Comparison of ENCODE assay signal across 8 cellular contexts in genomic region chr14:23154876-23155587, GRCh38. TPM values are rescaled to one million over a fixed set of nuclear protein-coding genes. Genes with fewer than 3 reads are reported as not detected.
A peak's percentile ranks its signal among the peaks of the same experiment; 100 is the strongest.
DNase-seq lines count a peak whose midpoint lies in the region; ATAC-seq, FAIRE-seq and TF ChIP-seq lines count a peak whose summit lies in the region.

No MANE protein-coding gene starts in this region.

- no peak for FAIRE-seq in HepG2 (lab: Jason Lieb, UNC)

- peak; percentile 90 for DNase-seq in AG09319 (ENCODE audit: extremely low read depth, low read depth)
- DNase-seq in LoVo (ENCODE audit: low spot score), result peak; percentile 53
- peak; percentile 54 for DNase-seq in colonic mucosa
- DNase-seq in HepG2 (ENCODE audit: low spot score), result no peak
- peak; percentile 88 for DNase-seq in suprapubic skin (ENCODE audit: low spot score in 2 of 2)
- DNase-seq in KG1 (lab: John Stamatoyannopoulos, UW), result no peak
- no peak for DNase-seq in NCI-H187 (lab: John Stamatoyannopoulos, UW)

- POLR2A ChIA-PET in HepG2 (lab: Yijun Ruan, JAX), result no interaction called here

- H4K20me1 ChIP-seq in HepG2 (ENCODE audit: insufficient read depth, low read length), result no peaks in the 10 kb centered on the region

- peak overlapping the region in 1 of 2 donors; percentile 42 for H3K9ac ChIP-seq in colonic mucosa (ENCODE audit: low read depth in 2 of 2, low read length in 2 of 2)
- H3K9ac ChIP-seq in HepG2 (ENCODE audit: insufficient read depth, low read depth, low read length), result no peak overlapping the region

- no peak overlapping the region for H3K4me2 ChIP-seq in HepG2 (ENCODE audit: low read depth, low read length)

- H3K4me3 ChIP-seq in colonic mucosa (no peak overlapping the region), HepG2 (replicated peaks in 1 of 3; ENCODE audit: insufficient read depth in 1 of 3, low read depth in 2 of 3, low read length in 3 of 3) (no peak overlapping the region), suprapubic skin (peak overlapping the region; percentile 46)

- ATAC-seq in HepG2 (peak; percentile 6; the same call in 1 of the 3 replicates), GM19328 (IDR thresholded peaks at IDR 0.05; ENCODE audit: unreplicated experiment) (no peak)

- no peak for TF ChIP-seq POLR2A in HepG2 (IDR thresholded peaks at IDR 0.05; ENCODE audit: insufficient read depth in 1 of 2, low read depth in 2 of 2, low read length in 2 of 2)
- peak in 1 of 2 donors; percentile 24 for TF ChIP-seq POLR2A in suprapubic skin (IDR thresholded peaks at IDR 0.05)

- intact Hi-C loops in colonic mucosa (cut with DNase I), result no loop called here
- intact Hi-C loops in HepG2 (cut with micrococcal nuclease; ENCODE audit: unreplicated experiment), result no loop called here

- H3K9me3 ChIP-seq in colonic mucosa (no peaks in the 10 kb centered on the region), HepG2 (ENCODE audit: low read length) (no peaks in the 10 kb centered on the region), suprapubic skin (no peaks in the 10 kb centered on the region)

- 55% methylated on average over 12 of the region's 12 CpGs for WGBS in HepG2 (ENCODE audit: low lambda C conversion rate)
- WGBS in suprapubic skin, result 22% methylated on average over 12 of the region's 12 CpGs

- no peak; the same call in 1 of the 2 replicates for TF ChIP-seq CTCF in AG09319 (IDR thresholded peaks at IDR 0.05; ENCODE audit: low read depth, low read length)
- TF ChIP-seq CTCF in colonic mucosa (IDR thresholded peaks at IDR 0.05), result no peak
- no peak for TF ChIP-seq CTCF in HepG2 (CRISPR knock-in tag; IDR thresholded peaks at IDR 0.05)
- no peak for TF ChIP-seq CTCF in suprapubic skin (IDR thresholded peaks at IDR 0.05)

- no peaks in the 10 kb centered on the region for H3K79me2 ChIP-seq in HepG2 (ENCODE audit: insufficient read depth, low read length)

- no peak overlapping the region for H2AFZ ChIP-seq in HepG2 (ENCODE audit: low read length)

- H3K27ac ChIP-seq in colonic mucosa (peak overlapping the region; percentile 53), HepG2 (ENCODE audit: extremely low read length, insufficient read depth, low read length) (no peak overlapping the region), suprapubic skin (peak overlapping the region; percentile 96)

- CTCF ChIA-PET in HepG2 (lab: Yijun Ruan, JAX; ENCODE audit: low intra/inter-chr PET ratio, low total read pairs), result no interaction called here

- in situ Hi-C loops in HepG2 (cut with HindIII; ENCODE audit: extremely low pct_ligation_motif_present, low pct_unique_long_range_greater_than_20kb), result no loop called here

- H3K36me3 ChIP-seq in colonic mucosa (no peaks in the 10 kb centered on the region), HepG2 (replicated peaks in 1 of 2; ENCODE audit: control insufficient read depth in 1 of 2, insufficient read depth in 2 of 2, low read length in 2 of 2) (no peaks in the 10 kb centered on the region), suprapubic skin (no peaks in the 10 kb centered on the region)

- no TSS peak for BruUV-seq in HepG2 (replicated peaks; lab: Mats Ljungman, UMichigan)

- no peak for TF ChIP-seq RAD21 in HepG2 (CRISPR knock-in tag; IDR thresholded peaks at IDR 0.05)

- TF ChIP-seq EP300 in HepG2 (IDR thresholded peaks at IDR 0.05; ENCODE audit: low read depth in 2 of 2, low read length in 2 of 2) (no peak), HepG2 (CRISPR knock-in tag; IDR thresholded peaks at IDR 0.05; ENCODE audit: borderline replicate concordance) (0 out of 2 replicates have a peak, but pooled peaks have one; percentile 14), suprapubic skin (IDR thresholded peaks at IDR 0.05) (no peak)

- peaks cover 4% of the 10 kb centered on the region for H3K4me1 ChIP-seq in colonic mucosa
- no peaks in the 10 kb centered on the region for H3K4me1 ChIP-seq in HepG2 (ENCODE audit: insufficient read depth, low read length)
- H3K4me1 ChIP-seq in suprapubic skin, result peaks cover 70% of the 10 kb centered on the region

- H3K27me3 ChIP-seq in colonic mucosa, result no peaks in the 10 kb centered on the region
- H3K27me3 ChIP-seq in HepG2 (ENCODE audit: control insufficient read depth in 1 of 2, insufficient read depth in 2 of 2, low read length in 2 of 2), result peaks cover 12 to 71% of the 10 kb centered on the region in 2 experiments
- no peaks in the 10 kb centered on the region for H3K27me3 ChIP-seq in suprapubic skin

RNA-seq across cellular contexts. Expression of gene SLC7A8, which starts 28.4 kb away (rescaled TPM):
- total RNA-seq in colonic mucosa (10 to 100 TPM; 21.5 to 23.8 TPM), HepG2 (2016; rRNA removed; fragmentation: Illumina TruSeq; extraction: Trizol) (not detected in 2 replicates), suprapubic skin (10 to 100 TPM; 45.2 to 67.7 (median 53.2) TPM)
- total RNA-seq in HepG2 (2016; cell fraction: cytosol; rRNA removed; fragmentation: Illumina TruSeq; extraction: Trizol; ENCODE audit: low read depth), result not detected in 2 replicates
- total RNA-seq in HepG2 (2016; cell fraction: insoluble cytoplasmic fraction; rRNA removed; fragmentation: Illumina TruSeq; extraction: Trizol), result not detected in 2 replicates
- not detected in 2 replicates for total RNA-seq in HepG2 (2016; cell fraction: membrane; rRNA removed; fragmentation: Illumina TruSeq; extraction: Trizol)
- not detected in 2 replicates for total RNA-seq in HepG2 (2016; cell fraction: nucleus; rRNA removed; fragmentation: Illumina TruSeq; extraction: Trizol)
- polyA plus RNA-seq in HepG2 (2011; rRNA removed), result 0.03 and 0.25 TPM in 2 replicates
- polyA plus RNA-seq in HepG2 (2011; cell fraction: cytosol; rRNA removed), result not detected in 2 replicates
- polyA plus RNA-seq in HepG2 (2011; cell fraction: nucleus; rRNA removed), result 0.03 and 0.11 TPM in 2 replicates
- polyA plus RNA-seq in HepG2 (2012), result not detected in 2 replicates
- not detected in 2 replicates for polyA plus RNA-seq in HepG2 (2016; cell fraction: cytosol; fragmentation: Illumina TruSeq; extraction: Trizol; ENCODE audit: low read depth)
- not detected in 2 replicates for polyA plus RNA-seq in HepG2 (2016; cell fraction: insoluble cytoplasmic fraction; fragmentation: Illumina TruSeq; extraction: Trizol; ENCODE audit: low read depth)
- polyA plus RNA-seq in HepG2 (2016; cell fraction: membrane; fragmentation: Illumina TruSeq; extraction: Trizol; ENCODE audit: low read depth), result not detected in 2 replicates
- not detected in 2 replicates for polyA plus RNA-seq in HepG2 (2016; cell fraction: nucleus; fragmentation: Illumina TruSeq; extraction: Trizol; ENCODE audit: insufficient read depth, low read depth)
- polyA minus RNA-seq in HepG2 (2011; rRNA and poly(A)+ RNA removed; ENCODE audit: low replicate concordance), result 1.4 TPM in 1 of 2 replicates, not detected in the other
- not detected in 2 replicates for polyA minus RNA-seq in HepG2 (2011; cell fraction: cytosol; rRNA and poly(A)+ RNA removed)
- not detected in 2 replicates for polyA minus RNA-seq in HepG2 (2011; cell fraction: nucleus; rRNA and poly(A)+ RNA removed)

RNA-seq across cellular contexts. Expression of gene CEBPE, which starts 36.0 kb away (rescaled TPM):
- not detected for total RNA-seq in colonic mucosa
- total RNA-seq in HepG2 (2016; rRNA removed; fragmentation: Illumina TruSeq; extraction: Trizol), result 0.11 TPM in 1 of 2 replicates, not detected in the other
- not detected in 2 replicates for total RNA-seq in HepG2 (2016; cell fraction: cytosol; rRNA removed; fragmentation: Illumina TruSeq; extraction: Trizol; ENCODE audit: low read depth)
- total RNA-seq in HepG2 (2016; cell fraction: insoluble cytoplasmic fraction; rRNA removed; fragmentation: Illumina TruSeq; extraction: Trizol), result 0.12 TPM in 1 of 2 replicates, not detected in the other
- total RNA-seq in HepG2 (2016; cell fraction: membrane; rRNA removed; fragmentation: Illumina TruSeq; extraction: Trizol), result 0.17 TPM in 1 of 2 replicates, not detected in the other
- not detected in 2 replicates for total RNA-seq in HepG2 (2016; cell fraction: nucleus; rRNA removed; fragmentation: Illumina TruSeq; extraction: Trizol)
- polyA plus RNA-seq in HepG2 (2011; rRNA removed), result 0.09 and 0.10 TPM in 2 replicates
- 0.10 and 0.13 TPM in 2 replicates for polyA plus RNA-seq in HepG2 (2011; cell fraction: cytosol; rRNA removed)
- polyA plus RNA-seq in HepG2 (2011; cell fraction: nucleus; rRNA removed), result 0.10 TPM in 1 of 2 replicates, not detected in the other
- 0.09 TPM in 1 of 2 replicates, not detected in the other for polyA plus RNA-seq in HepG2 (2012)
- not detected in 2 replicates for polyA plus RNA-seq in HepG2 (2016; cell fraction: cytosol; fragmentation: Illumina TruSeq; extraction: Trizol; ENCODE audit: low read depth)
- polyA plus RNA-seq in HepG2 (2016; cell fraction: insoluble cytoplasmic fraction; fragmentation: Illumina TruSeq; extraction: Trizol; ENCODE audit: low read depth), result not detected in 2 replicates
- not detected in 2 replicates for polyA plus RNA-seq in HepG2 (2016; cell fraction: membrane; fragmentation: Illumina TruSeq; extraction: Trizol; ENCODE audit: low read depth)
- not detected in 2 replicates for polyA plus RNA-seq in HepG2 (2016; cell fraction: nucleus; fragmentation: Illumina TruSeq; extraction: Trizol; ENCODE audit: insufficient read depth, low read depth)
- 0.08 and 0.14 TPM in 2 replicates for polyA minus RNA-seq in HepG2 (2011; rRNA and poly(A)+ RNA removed; ENCODE audit: low replicate concordance)
- not detected in 2 replicates for polyA minus RNA-seq in HepG2 (2011; cell fraction: cytosol; rRNA and poly(A)+ RNA removed)
- not detected in 2 replicates for polyA minus RNA-seq in HepG2 (2011; cell fraction: nucleus; rRNA and poly(A)+ RNA removed)
- total RNA-seq in suprapubic skin, result not detected

RNA-seq across cellular contexts. Expression of gene CIROP, which starts 50.2 kb away (rescaled TPM):
- total RNA-seq in colonic mucosa (not detected), HepG2 (2016; rRNA removed; fragmentation: Illumina TruSeq; extraction: Trizol) (not detected in 2 replicates), suprapubic skin (not detected)
- not detected in 2 replicates for total RNA-seq in HepG2 (2016; cell fraction: cytosol; rRNA removed; fragmentation: Illumina TruSeq; extraction: Trizol; ENCODE audit: low read depth)
- not detected in 2 replicates for total RNA-seq in HepG2 (2016; cell fraction: insoluble cytoplasmic fraction; rRNA removed; fragmentation: Illumina TruSeq; extraction: Trizol)
- total RNA-seq in HepG2 (2016; cell fraction: membrane; rRNA removed; fragmentation: Illumina TruSeq; extraction: Trizol), result not detected in 2 replicates
- not detected in 2 replicates for total RNA-seq in HepG2 (2016; cell fraction: nucleus; rRNA removed; fragmentation: Illumina TruSeq; extraction: Trizol)
- polyA plus RNA-seq in HepG2 (2011; rRNA removed), result 0.07 and 0.14 TPM in 2 replicates
- 0.05 and 0.14 TPM in 2 replicates for polyA plus RNA-seq in HepG2 (2011; cell fraction: cytosol; rRNA removed)
- polyA plus RNA-seq in HepG2 (2011; cell fraction: nucleus; rRNA removed), result 0.18 and 0.59 TPM in 2 replicates
- 0.05 and 0.12 TPM in 2 replicates for polyA plus RNA-seq in HepG2 (2012)
- not detected in 2 replicates for polyA plus RNA-seq in HepG2 (2016; cell fraction: cytosol; fragmentation: Illumina TruSeq; extraction: Trizol; ENCODE audit: low read depth)
- not detected in 2 replicates for polyA plus RNA-seq in HepG2 (2016; cell fraction: insoluble cytoplasmic fraction; fragmentation: Illumina TruSeq; extraction: Trizol; ENCODE audit: low read depth)
- polyA plus RNA-seq in HepG2 (2016; cell fraction: membrane; fragmentation: Illumina TruSeq; extraction: Trizol; ENCODE audit: low read depth), result not detected in 2 replicates
- not detected in 2 replicates for polyA plus RNA-seq in HepG2 (2016; cell fraction: nucleus; fragmentation: Illumina TruSeq; extraction: Trizol; ENCODE audit: insufficient read depth, low read depth)
- 0.12 TPM in 1 of 2 replicates, not detected in the other for polyA minus RNA-seq in HepG2 (2011; rRNA and poly(A)+ RNA removed; ENCODE audit: low replicate concordance)
- not detected in 2 replicates for polyA minus RNA-seq in HepG2 (2011; cell fraction: cytosol; rRNA and poly(A)+ RNA removed)
- not detected in 2 replicates for polyA minus RNA-seq in HepG2 (2011; cell fraction: nucleus; rRNA and poly(A)+ RNA removed)

RNA-seq across cellular contexts. Expression of gene C14orf119, which starts 59.7 kb away (rescaled TPM):
- total RNA-seq in colonic mucosa, result 10 to 100 TPM; 56.2 to 59.2 TPM
- total RNA-seq in HepG2 (2016; rRNA removed; fragmentation: Illumina TruSeq; extraction: Trizol), result 206 and 299 TPM in 2 replicates
- total RNA-seq in HepG2 (2016; cell fraction: cytosol; rRNA removed; fragmentation: Illumina TruSeq; extraction: Trizol; ENCODE audit: low read depth), result 51.0 and 54.6 TPM in 2 replicates
- 204 and 326 TPM in 2 replicates for total RNA-seq in HepG2 (2016; cell fraction: insoluble cytoplasmic fraction; rRNA removed; fragmentation: Illumina TruSeq; extraction: Trizol)
- total RNA-seq in HepG2 (2016; cell fraction: membrane; rRNA removed; fragmentation: Illumina TruSeq; extraction: Trizol), result 66.2 and 72.9 TPM in 2 replicates
- total RNA-seq in HepG2 (2016; cell fraction: nucleus; rRNA removed; fragmentation: Illumina TruSeq; extraction: Trizol), result 67.0 and 72.0 TPM in 2 replicates
- polyA plus RNA-seq in HepG2 (2011; rRNA removed), result 104 and 117 TPM in 2 replicates
- polyA plus RNA-seq in HepG2 (2011; cell fraction: cytosol; rRNA removed), result 125 and 157 TPM in 2 replicates
- 52.9 and 72.4 TPM in 2 replicates for polyA plus RNA-seq in HepG2 (2011; cell fraction: nucleus; rRNA removed)
- polyA plus RNA-seq in HepG2 (2012), result 79.1 and 104 TPM in 2 replicates
- 39.1 and 40.5 TPM in 2 replicates for polyA plus RNA-seq in HepG2 (2016; cell fraction: cytosol; fragmentation: Illumina TruSeq; extraction: Trizol; ENCODE audit: low read depth)
- polyA plus RNA-seq in HepG2 (2016; cell fraction: insoluble cytoplasmic fraction; fragmentation: Illumina TruSeq; extraction: Trizol; ENCODE audit: low read depth), result 290 and 316 TPM in 2 replicates
- polyA plus RNA-seq in HepG2 (2016; cell fraction: membrane; fragmentation: Illumina TruSeq; extraction: Trizol; ENCODE audit: low read depth), result 46.1 and 51.5 TPM in 2 replicates
- polyA plus RNA-seq in HepG2 (2016; cell fraction: nucleus; fragmentation: Illumina TruSeq; extraction: Trizol; ENCODE audit: insufficient read depth, low read depth), result 112 and 120 TPM in 2 replicates
- polyA minus RNA-seq in HepG2 (2011; rRNA and poly(A)+ RNA removed; ENCODE audit: low replicate concordance), result 101 and 161 TPM in 2 replicates
- polyA minus RNA-seq in HepG2 (2011; cell fraction: cytosol; rRNA and poly(A)+ RNA removed), result 54.7 and 61.1 TPM in 2 replicates
- 24.1 and 38.5 TPM in 2 replicates for polyA minus RNA-seq in HepG2 (2011; cell fraction: nucleus; rRNA and poly(A)+ RNA removed)
- total RNA-seq in suprapubic skin, result 10 to 100 TPM; 10.1 to 22.7 (median 18.6) TPM

Comparison
In these comparisons a context has a peak if more than half of its experiments do, and no peak if none do; other contexts are left out.
1. DNase-seq: peak in AG09319 (single experiment), LoVo (single experiment), colonic mucosa (single experiment) and suprapubic skin (2 of 2); none in HepG2 (single experiment), KG1 (single experiment) and NCI-H187 (0 of 2).
2. RNA of gene SLC7A8, which starts 28.4 kb away (total RNA-seq): 45.2 to 67.7 TPM in suprapubic skin and 21.5 to 23.8 TPM in colonic mucosa; not detected in HepG2; every median in the first group is over 10 times any median in the second.